ENCODE assay signal across 17 cellular contexts in genomic region chr1:198024782-198025181, GRCh38.
A peak's percentile ranks its signal among the peaks of the same experiment; 100 is the strongest.
DNase-seq lines count a peak whose midpoint lies in the region; ATAC-seq and TF ChIP-seq lines count a peak whose summit lies in the region.
"Had no signal": no experiment of that assay in that cellular context is flagged by ENCODE, and none has a peak within 500 bp of the region (broad histone marks: within the 10 kb centered on the region; RNA-seq: fewer than 3 reads in every experiment).

No MANE protein-coding gene starts in this region.

- intact Hi-C loops in stomach (cut with DNase I; ENCODE audit: low total_unique reads), result no loop called here

- H3K4me3 ChIP-seq in choroid plexus epithelial cell (ENCODE audit: low read depth, low read length) (no peak overlapping the region), stomach (no peak overlapping the region)
- H3K4me3 ChIP-seq: esophagus muscularis mucosa, ovary, vagina had no signal

- no peaks in the 10 kb centered on the region for H3K4me1 Mint-ChIP-seq in activated T-cell treated with anti-CD3 and anti-CD28 coated beads, Interleukin-2, amount 50 U/mL, for 4 hours (ENCODE audit: low read depth)
- H3K4me1 Mint-ChIP-seq in stimulated activated effector memory CD8-positive, alpha-beta T cell treated with anti-CD3 and anti-CD28 coated beads, Interleukin-12 subunit alpha, Interleukin-12 subunit beta, amount 100 ng/mL, for 72 hours, result no peaks in the 10 kb centered on the region
- H3K4me1 Mint-ChIP-seq: IgD-negative memory B cell, T-helper 17 cell had no signal

- no peak overlapping the region for H3K27ac Mint-ChIP-seq in stimulated activated effector memory CD8-positive, alpha-beta T cell treated with anti-CD3 and anti-CD28 coated beads, Interleukin-12 subunit alpha, Interleukin-12 subunit beta, amount 100 ng/mL, for 72 hours
- H3K27ac Mint-ChIP-seq: IgD-negative memory B cell, T-helper 17 cell had no signal

- H3K4me3 Mint-ChIP-seq in activated T-cell treated with anti-CD3 and anti-CD28 coated beads, Interleukin-2, amount 50 U/mL, for 4 hours, result no peak overlapping the region
- no peak overlapping the region for H3K4me3 Mint-ChIP-seq in stimulated activated effector memory CD8-positive, alpha-beta T cell treated with anti-CD3 and anti-CD28 coated beads, Interleukin-12 subunit alpha, Interleukin-12 subunit beta, amount 100 ng/mL, for 72 hours
- H3K4me3 Mint-ChIP-seq: IgD-negative memory B cell, T-helper 17 cell had no signal

- no peak overlapping the region for H3K27ac ChIP-seq in stomach
- H3K27ac ChIP-seq: esophagus muscularis mucosa, ovary, vagina had no signal

- H3K27me3 ChIP-seq in stomach, result no peaks in the 10 kb centered on the region
- H3K27me3 ChIP-seq: esophagus muscularis mucosa, ovary, vagina had no signal

- no peaks in the 10 kb centered on the region for H3K36me3 Mint-ChIP-seq in activated T-cell treated with anti-CD3 and anti-CD28 coated beads, Interleukin-2, amount 50 U/mL, for 4 hours (ENCODE audit: insufficient read depth)
- H3K36me3 Mint-ChIP-seq in stimulated activated effector memory CD8-positive, alpha-beta T cell treated with anti-CD3 and anti-CD28 coated beads, Interleukin-12 subunit alpha, Interleukin-12 subunit beta, amount 100 ng/mL, for 72 hours, result no peaks in the 10 kb centered on the region

- H3K27me3 Mint-ChIP-seq in activated T-cell treated with anti-CD3 and anti-CD28 coated beads, Interleukin-2, amount 50 U/mL, for 4 hours (ENCODE audit: low read depth), result peaks cover 2% of the 10 kb centered on the region
- H3K27me3 Mint-ChIP-seq: IgD-negative memory B cell had no signal

- H3K4me1 ChIP-seq in stomach, result no peaks in the 10 kb centered on the region
- H3K4me1 ChIP-seq: esophagus muscularis mucosa, vagina had no signal

- no peaks in the 10 kb centered on the region for H3K9me3 Mint-ChIP-seq in activated T-cell treated with anti-CD3 and anti-CD28 coated beads, Interleukin-2, amount 50 U/mL, for 4 hours
- H3K9me3 Mint-ChIP-seq in stimulated activated effector memory CD8-positive, alpha-beta T cell treated with anti-CD3 and anti-CD28 coated beads, Interleukin-12 subunit alpha, Interleukin-12 subunit beta, amount 100 ng/mL, for 72 hours, result no peaks in the 10 kb centered on the region
- H3K9me3 Mint-ChIP-seq: IgD-negative memory B cell had no signal

- no peak for TF ChIP-seq POLR2A in stomach (IDR thresholded peaks at IDR 0.05)

- no peaks in the 10 kb centered on the region for H3K36me3 ChIP-seq in stomach
- H3K36me3 ChIP-seq: esophagus muscularis mucosa, ovary, vagina had no signal

- TF ChIP-seq EP300 in stomach (IDR thresholded peaks at IDR 0.05), result no peak

- TF ChIP-seq CTCF in choroid plexus epithelial cell (conservative IDR thresholded peaks at IDR 0.05; ENCODE audit: low read depth, low read length) (no peak), stomach (IDR thresholded peaks at IDR 0.05) (no peak)

- peak; percentile 66 to 74 for ATAC-seq in activated T-cell treated with anti-CD3 and anti-CD28 coated beads, Interleukin-2, amount 50 U/mL, for 4 hours
- peak; percentile 60 for ATAC-seq in stimulated activated effector memory CD8-positive, alpha-beta T cell treated with anti-CD3 and anti-CD28 coated beads, Interleukin-12 subunit alpha, Interleukin-12 subunit beta, amount 100 ng/mL, for 72 hours
- ATAC-seq in HG02571 (IDR thresholded peaks at IDR 0.05; ENCODE audit: unreplicated experiment), result no peak
- ATAC-seq: T-helper 17 cell had no signal

- DNase-seq in activated T-cell treated with anti-CD3 and anti-CD28 coated beads, Interleukin-2, amount 50 U/mL, for 4 hours, result no peak
- no peak for DNase-seq in activated T-cell treated with anti-CD3 and anti-CD28 coated beads, Interleukin-2, amount 50 U/mL, for 1 hour
- peak; percentile 17 for DNase-seq in NCI-H2227 treated with DMSO at 0.1 percent for 48 hours (lab: John Stamatoyannopoulos, UW)
- DNase-seq in choroid plexus epithelial cell (ENCODE audit: low read depth), result peak; percentile 35
- DNase-seq in stimulated activated effector memory CD8-positive, alpha-beta T cell treated with anti-CD3 and anti-CD28 coated beads, Interleukin-12 subunit alpha, Interleukin-12 subunit beta, amount 100 ng/mL, for 72 hours (ENCODE audit: low spot score in 2 of 2), result no peak
- DNase-seq in middle frontal gyrus (ENCODE audit: extremely low spot score, low spot score), result no peak
- no peak for DNase-seq in stomach
- DNase-seq: activated CD4-positive, alpha-beta T cell treated with anti-CD3 and anti-CD28 coated beads, Interleukin-2, amount 50 U/mL, for 1 hour; activated effector memory CD4-positive, alpha-beta T cell treated with anti-CD3 and anti-CD28 coated beads, Interleukin-2, amount 50 U/mL, for 16 hours; cerebellar nuclear complex; NCI-H1436 treated with DMSO at 0.1 percent for 48 hours; ovary; T-helper 17 cell had no signal

- no peaks in the 10 kb centered on the region for H3K9me3 ChIP-seq in stomach
- H3K9me3 ChIP-seq: esophagus muscularis mucosa, ovary, vagina had no signal

Comparison
In these comparisons a context has a peak if more than half of its experiments do, and no peak if none do; other contexts are left out.
1. DNase-seq: peak in NCI-H2227 treated with DMSO at 0.1 percent for 48 hours (single experiment) and choroid plexus epithelial cell (single experiment); none in activated T-cell treated with anti-CD3 and anti-CD28 coated beads, Interleukin-2, amount 50 U/mL, for 4 hours (single experiment), activated T-cell treated with anti-CD3 and anti-CD28 coated beads, Interleukin-2, amount 50 U/mL, for 1 hour (single experiment), stimulated activated effector memory CD8-positive, alpha-beta T cell treated with anti-CD3 and anti-CD28 coated beads, Interleukin-12 subunit alpha, Interleukin-12 subunit beta, amount 100 ng/mL, for 72 hours (0 of 2), middle frontal gyrus (single experiment) and stomach (single experiment).